8 cellular contexts compared by ENCODE assay signal in genomic region chr10:124648738-124649137, GRCh38.
A peak's percentile ranks its signal among the peaks of the same experiment; 100 is the strongest.
DNase-seq lines count a peak whose midpoint lies in the region; ATAC-seq and TF ChIP-seq lines count a peak whose summit lies in the region.

No MANE protein-coding gene starts in this region.

- H2AFZ ChIP-seq in OCI-LY1 (ENCODE audit: low read length): no peak overlapping the region
- peak overlapping the region; percentile 43 for H2AFZ ChIP-seq in parathyroid adenoma

- no peak overlapping the region for H3K9ac ChIP-seq in OCI-LY1 (ENCODE audit: low read length)
- peak overlapping the region; percentile 6 for H3K9ac ChIP-seq in parathyroid adenoma

- ATAC-seq in HG03066 (IDR thresholded peaks at IDR 0.05; ENCODE audit: low read depth, unreplicated experiment) (peak; percentile 58), GM19397 (IDR thresholded peaks at IDR 0.05; ENCODE audit: unreplicated experiment) (no peak)

- H3K27ac ChIP-seq in OCI-LY1 (ENCODE audit: low read depth, low read length, poor library complexity, severe bottlenecking): peak overlapping the region; percentile 45
- peak overlapping the region; percentile 94 for H3K27ac ChIP-seq in parathyroid adenoma

- TF ChIP-seq CTCF in OCI-LY1 (IDR thresholded peaks at IDR 0.05; ENCODE audit: low read length) (no peak), foreskin fibroblast (IDR thresholded peaks at IDR 0.05; ENCODE audit: low read depth, low read length) (no peak), parathyroid adenoma (IDR thresholded peaks at IDR 0.05) (no peak)

- H3K4me2 ChIP-seq in OCI-LY1 (ENCODE audit: low read length) (no peak overlapping the region; the same call in 1 of the 2 replicates), parathyroid adenoma (ENCODE audit: low read length) (peak overlapping the region; percentile 8)

- H3K4me1 ChIP-seq in OCI-LY1 (ENCODE audit: insufficient read depth, low read length, severe bottlenecking): peaks cover 79% of the 10 kb centered on the region
- H3K4me1 ChIP-seq in parathyroid adenoma: peaks cover 63% of the 10 kb centered on the region

- H4K20me1 ChIP-seq in OCI-LY1 (ENCODE audit: insufficient read depth, low read length): no peaks in the 10 kb centered on the region

- H3K36me3 ChIP-seq in OCI-LY1 (ENCODE audit: insufficient read depth, low read length) (peaks cover 24% of the 10 kb centered on the region; the same call in 1 of the 2 replicates), parathyroid adenoma (ENCODE audit: control insufficient read depth, insufficient read depth, low read length) (no peaks in the 10 kb centered on the region)

- no peaks in the 10 kb centered on the region for H3K27me3 ChIP-seq in OCI-LY1 (ENCODE audit: insufficient read depth, low read length)
- no peaks in the 10 kb centered on the region for H3K27me3 ChIP-seq in parathyroid adenoma (ENCODE audit: control insufficient read depth, insufficient read depth, low read length)

- H3K79me2 ChIP-seq in OCI-LY1 (ENCODE audit: insufficient read depth, low read length): no peaks in the 10 kb centered on the region; the same call in 1 of the 2 replicates
- peaks cover 64% of the 10 kb centered on the region for H3K79me2 ChIP-seq in parathyroid adenoma

- H3F3A ChIP-seq in OCI-LY1 (ENCODE audit: insufficient read depth, low read length): no peaks in the 10 kb centered on the region

- in situ Hi-C loops in G401 (cut with HindIII; ENCODE audit: low sequenced_read_pairs): no loop called here

- DNase-seq in activated gamma-delta T cell treated with anti-CD3 and anti-CD28 coated beads, Interleukin-2, amount 50 U/mL, for 16 hours (ENCODE audit: low read depth): peak; percentile 40
- DNase-seq in foreskin fibroblast (peak; percentile 76 to 87), middle frontal gyrus (ENCODE audit: extremely low spot score, low spot score) (no peak), G401 (ENCODE audit: low spot score) (no peak)

- H3K9me3 ChIP-seq in OCI-LY1 (ENCODE audit: low read length) (no peaks in the 10 kb centered on the region), parathyroid adenoma (ENCODE audit: control insufficient read depth, low read length) (no peaks in the 10 kb centered on the region)

- H3K4me3 ChIP-seq in OCI-LY1 (ENCODE audit: low read depth, low read length, poor library complexity, severe bottlenecking) (no peak overlapping the region), foreskin fibroblast (ENCODE audit: low read depth in 1 of 2, low read length in 2 of 2) (no peak overlapping the region), parathyroid adenoma (ENCODE audit: low read depth, low read length) (no peak overlapping the region)

- H3K9me2 ChIP-seq in OCI-LY1 (ENCODE audit: low read depth, low read length): no peaks in the 10 kb centered on the region

Comparison
In these comparisons a context has a peak if more than half of its experiments do, and no peak if none do; other contexts are left out.
1. DNase-seq: peak in activated gamma-delta T cell treated with anti-CD3 and anti-CD28 coated beads, Interleukin-2, amount 50 U/mL, for 16 hours (single experiment) and foreskin fibroblast (2 of 2); none in middle frontal gyrus (single experiment) and G401 (single experiment).